In the genomic region with DNA sequence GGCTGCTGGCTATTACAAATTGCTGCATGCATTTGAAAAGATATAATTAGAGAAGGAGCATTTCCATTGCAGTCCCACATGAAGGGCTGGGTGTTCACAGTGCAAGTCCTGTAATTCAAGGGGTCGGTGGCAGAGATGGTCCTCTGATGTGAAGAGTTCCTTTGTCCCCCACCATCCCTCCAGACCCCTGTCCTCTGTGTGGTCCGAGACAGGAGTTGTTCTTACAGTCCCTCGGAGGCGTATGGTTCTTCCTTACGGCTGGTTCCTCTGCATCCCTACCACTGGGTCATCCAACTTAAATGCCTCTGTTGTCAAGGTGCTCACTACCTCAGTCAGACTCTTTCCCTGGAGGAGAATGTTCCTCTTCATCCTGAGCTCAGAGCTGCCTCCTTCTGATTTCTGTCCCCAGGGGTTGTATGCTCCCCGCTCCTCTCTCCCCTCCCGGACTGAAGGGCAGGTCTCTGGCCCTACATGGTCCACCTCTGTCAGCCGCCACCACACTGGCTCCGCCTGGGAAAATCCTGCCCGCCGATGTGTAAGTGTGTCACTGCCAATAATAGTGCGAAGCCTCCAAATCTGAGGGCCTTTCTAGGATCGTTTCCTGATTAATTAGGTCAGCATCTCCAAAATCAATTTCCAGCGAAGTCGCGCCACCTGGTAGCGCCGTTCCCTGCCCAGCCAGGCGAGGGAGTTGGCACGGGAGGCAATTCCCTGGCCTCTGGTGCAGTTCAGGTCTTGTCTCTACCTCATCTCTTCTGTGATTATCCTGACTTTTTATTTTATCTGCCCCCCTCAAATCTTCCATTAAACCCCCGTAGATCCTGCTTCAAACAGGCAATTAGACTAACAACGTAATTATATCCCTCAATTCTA, we compare ENCODE assay signal across 24 cellular contexts.
DNase-seq lines count a peak whose midpoint lies in the region; ATAC-seq, FAIRE-seq and TF ChIP-seq lines count a peak whose summit lies in the region.
"Had no signal": no experiment of that assay in that cellular context is flagged by ENCODE, and none has a peak within 500 bp of the region (broad histone marks: within the 10 kb centered on the region; RNA-seq: fewer than 3 reads in every experiment).

No MANE protein-coding gene starts in this region.

- DNase-seq in activated CD8-positive, alpha-beta memory T cell treated with anti-CD3 and anti-CD28 coated beads for 24 hours: peak; percentile 26
- no peak for DNase-seq in activated CD8-positive, alpha-beta memory T cell treated with anti-CD3 and anti-CD28 coated beads, Interleukin-2, amount 50 U/mL, for 4 hours
- peak; percentile 56 for DNase-seq in coronary artery (ENCODE audit: low spot score)
- no peak for DNase-seq in left lobe of liver (ENCODE audit: low spot score)
- DNase-seq in spleen: peak; percentile 62
- DNase-seq in SHP77 (lab: John Stamatoyannopoulos, UW): no peak
- DNase-seq in GM19239 (ENCODE audit: insufficient read length, low spot score): no peak
- DNase-seq: 8988T, AML-193, EL, GF-D8, HCEC 1CT, KG1, NCI-H1092, NCI-H1436, NCI-H1930, NCI-H226, NCI-H510A treated with DMSO at 0.1 percent for 48 hours, NCI-H82, OCI-M1 had no signal

- H3K4me3 ChIP-seq in coronary artery (no peak overlapping the region), spleen (no peak overlapping the region)

- no peak overlapping the region for H3K27ac ChIP-seq in coronary artery
- no peak overlapping the region for H3K27ac ChIP-seq in spleen

- WGBS in spleen, 5 donors: 86 to 95% (median 93%) methylated on average over 22 of the region's 22 CpGs

- intact Hi-C loops in spleen (cut with DNase I; ENCODE audit: low total_unique reads): no loop called here

- no peaks in the 10 kb centered on the region for H3K36me3 ChIP-seq in spleen

- TF ChIP-seq POLR2A in spleen (IDR thresholded peaks at IDR 0.05): no peak

- no peak for FAIRE-seq in GM19239 (lab: Jason Lieb, UNC)
- FAIRE-seq: D721Med, RCC 7860 had no signal

- TF ChIP-seq CTCF in coronary artery (IDR thresholded peaks at IDR 0.05) (no peak), spleen (IDR thresholded peaks at IDR 0.05 in 8 of 11, conservative IDR thresholded peaks at IDR 0.05 in 3 of 11) (no peak)

- no peaks in the 10 kb centered on the region for H3K4me1 ChIP-seq in spleen

- H3K27me3 ChIP-seq in spleen (replicated peaks in 1 of 7): no peaks in the 10 kb centered on the region

- ATAC-seq in left lobe of liver (peak; percentile 79), HG03280 (IDR thresholded peaks at IDR 0.05; ENCODE audit: unreplicated experiment) (no peak)
- ATAC-seq: Right ventricle myocardium inferior had no signal

- no peaks in the 10 kb centered on the region for H3K9me3 ChIP-seq in spleen

Comparison
In these comparisons a context has a peak if more than half of its experiments do, and no peak if none do; other contexts are left out.
1. DNase-seq: peak in activated CD8-positive, alpha-beta memory T cell treated with anti-CD3 and anti-CD28 coated beads for 24 hours (single experiment), coronary artery (single experiment) and spleen (single experiment); none in activated CD8-positive, alpha-beta memory T cell treated with anti-CD3 and anti-CD28 coated beads, Interleukin-2, amount 50 U/mL, for 4 hours (single experiment), left lobe of liver (single experiment), SHP77 (0 of 2) and GM19239 (single experiment).